18 cellular contexts compared by ENCODE assay signal in the genomic region with DNA sequence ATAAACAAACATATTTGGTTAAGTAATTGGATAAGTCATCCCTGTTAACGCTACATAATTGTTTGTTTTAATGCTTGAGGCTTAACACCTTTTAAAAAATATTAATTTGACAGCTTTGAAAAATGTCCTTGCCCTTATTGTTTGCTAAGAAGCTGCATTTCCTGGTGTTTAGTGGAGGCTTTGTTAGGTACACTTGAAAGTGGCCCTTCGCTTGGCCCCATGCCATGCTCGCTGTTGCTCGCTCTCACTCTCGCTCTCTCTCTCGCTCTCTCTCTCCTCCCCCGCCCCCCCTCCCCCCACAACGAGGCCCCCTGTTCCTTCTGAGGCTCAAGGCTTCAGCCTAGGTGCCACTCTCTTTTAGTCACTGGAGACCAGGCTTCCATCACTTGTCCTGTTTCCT.
DNase-seq lines count a peak whose midpoint lies in the region; ATAC-seq, FAIRE-seq and TF ChIP-seq lines count a peak whose summit lies in the region.
"Had no signal": no experiment of that assay in that cellular context is flagged by ENCODE, and none has a peak within 500 bp of the region (broad histone marks: within the 10 kb centered on the region; RNA-seq: fewer than 3 reads in every experiment).

No MANE protein-coding gene starts in this region.

- H4K20me1 ChIP-seq in astrocyte (ENCODE audit: insufficient read depth, low read length) = no peaks in the 10 kb centered on the region

- TF ChIP-seq CTCF in HEK293 (tag by site-specific recombination; IDR thresholded peaks at IDR 0.05) (no peak), astrocyte (IDR thresholded peaks at IDR 0.05; ENCODE audit: insufficient read depth, low read depth, low read length) (no peak)

- H3K27me3 ChIP-seq in astrocyte (ENCODE audit: insufficient read depth, low read length) = no peaks in the 10 kb centered on the region
- H3K27me3 ChIP-seq in neuron (ENCODE audit: insufficient read depth, low read length) = no peaks in the 10 kb centered on the region
- H3K27me3 ChIP-seq: BE2C, esophagus squamous epithelium, heart left ventricle, testis had no signal

- peaks cover 2% of the 10 kb centered on the region for H3K36me3 Mint-ChIP-seq in astrocyte (ENCODE audit: low read depth, unreplicated experiment)
- H3K36me3 Mint-ChIP-seq: activated CD4-positive, alpha-beta memory T cell treated with anti-CD3 and anti-CD28 coated beads for 36 hours; activated naive CD4-positive, alpha-beta T cell treated with anti-CD3 and anti-CD28 coated beads, Interleukin-2, amount 50 U/mL, for 72 hours; natural killer cell had no signal

- POLR2A ChIA-PET in HEK293 (lab: Yijun Ruan, JAX) = no interaction called here

- H3K4me1 ChIP-seq in HEK293 (ENCODE audit: control insufficient read depth, insufficient read depth, low read length) (0 out of 2 replicates have a peak, but pooled peaks cover 5% of the 10 kb centered on the region), astrocyte (ENCODE audit: insufficient read depth, low read length) (peaks cover 11% of the 10 kb centered on the region), neuron (ENCODE audit: insufficient read depth, low read length) (peaks cover 14% of the 10 kb centered on the region)
- H3K4me1 ChIP-seq: BE2C, testis had no signal

- H3K9me3 Mint-ChIP-seq in astrocyte (ENCODE audit: unreplicated experiment) = no peaks in the 10 kb centered on the region
- H3K9me3 Mint-ChIP-seq: activated CD4-positive, alpha-beta memory T cell treated with anti-CD3 and anti-CD28 coated beads for 36 hours; activated naive CD4-positive, alpha-beta T cell treated with anti-CD3 and anti-CD28 coated beads, Interleukin-2, amount 50 U/mL, for 72 hours; natural killer cell had no signal

- H3K4me2 ChIP-seq in astrocyte (ENCODE audit: low read length) = no peak overlapping the region

- ATAC-seq in GM19351 (IDR thresholded peaks at IDR 0.05; ENCODE audit: unreplicated experiment) = no peak
- ATAC-seq: activated naive CD4-positive, alpha-beta T cell treated with anti-CD3 and anti-CD28 coated beads, Interleukin-2, amount 50 U/mL, for 72 hours; natural killer cell; T-helper 17 cell had no signal

- H3K9ac ChIP-seq in astrocyte (ENCODE audit: low read length) = peak overlapping the region; percentile 30

- H3K9me3 ChIP-seq in HEK293 (ENCODE audit: control insufficient read depth, insufficient read depth, low read depth, low read length) = no peaks in the 10 kb centered on the region
- no peaks in the 10 kb centered on the region for H3K9me3 ChIP-seq in astrocyte (ENCODE audit: insufficient read depth, low read depth, low read length)
- H3K9me3 ChIP-seq in neuron (ENCODE audit: low read length) = no peaks in the 10 kb centered on the region
- H3K9me3 ChIP-seq: BE2C, esophagus squamous epithelium, heart left ventricle, spleen, testis had no signal

- H3K36me3 ChIP-seq in HEK293 (ENCODE audit: control insufficient read depth in 2 of 2, insufficient read depth in 1 of 2, low read length in 2 of 2) (no peaks in the 10 kb centered on the region; a peak in 1 of 3 replicates), astrocyte (ENCODE audit: insufficient read depth, low read length) (no peaks in the 10 kb centered on the region), neuron (ENCODE audit: insufficient read depth, low read length) (peaks cover 5% of the 10 kb centered on the region)
- H3K36me3 ChIP-seq: BE2C, esophagus squamous epithelium, spleen, WERI-Rb-1 had no signal

- H3K4me3 ChIP-seq in HEK293 (ENCODE audit: low read depth, low read length) (no peak overlapping the region), astrocyte (ENCODE audit: insufficient read depth, low read depth, low read length) (no peak overlapping the region), neuron (ENCODE audit: low read length) (no peak overlapping the region)
- H3K4me3 ChIP-seq: esophagus squamous epithelium, heart left ventricle, spleen, testis had no signal

- H3K4me3 Mint-ChIP-seq in astrocyte (ENCODE audit: unreplicated experiment) = no peak overlapping the region
- H3K4me3 Mint-ChIP-seq: activated CD4-positive, alpha-beta memory T cell treated with anti-CD3 and anti-CD28 coated beads for 36 hours; natural killer cell; T-helper 17 cell had no signal

- DNase-seq in NCI-H146 treated with DMSO at 0.1 percent for 48 hours (lab: John Stamatoyannopoulos, UW; ENCODE audit: unreplicated experiment) = peak; percentile 17
- DNase-seq in astrocyte (ENCODE audit: low read depth) = no peak
- DNase-seq in G401 (ENCODE audit: low spot score) = no peak
- no peak for DNase-seq in foreskin melanocyte
- DNase-seq: activated CD4-positive, alpha-beta memory T cell treated with anti-CD3 and anti-CD28 coated beads for 36 hours; activated T-cell treated with anti-CD3 and anti-CD28 coated beads, Interleukin-2, amount 50 U/mL, for 1 hour; esophagus squamous epithelium; heart left ventricle; natural killer cell; spleen; T-helper 17 cell; testis had no signal

- H3K27ac ChIP-seq in HEK293 (ENCODE audit: extremely low read depth, low read depth, low read length) = no peak overlapping the region
- H3K27ac ChIP-seq in astrocyte (ENCODE audit: low read depth, low read length) = no peak overlapping the region
- H3K27ac ChIP-seq: heart left ventricle, spleen, testis, WERI-Rb-1 had no signal

- H2AFZ ChIP-seq in astrocyte (ENCODE audit: low read depth, low read length) = no peak overlapping the region
- H2AFZ ChIP-seq in neuron (ENCODE audit: low read depth, low read length) = peak overlapping the region; percentile 55

- CTCF ChIA-PET in HEK293 (lab: Yijun Ruan, JAX) = no interaction called here

- FAIRE-seq in astrocyte (lab: Jason Lieb, UNC) = no peak

- H3K4me1 Mint-ChIP-seq in astrocyte (ENCODE audit: low read depth, unreplicated experiment) = peaks cover 14% of the 10 kb centered on the region
- H3K4me1 Mint-ChIP-seq: natural killer cell, T-helper 17 cell had no signal

- no peaks in the 10 kb centered on the region for H3K79me2 ChIP-seq in astrocyte (ENCODE audit: insufficient read depth, low read length)

- in situ Hi-C loops in G401 (cut with HindIII; ENCODE audit: low sequenced_read_pairs) = no loop called here

- H3K27ac Mint-ChIP-seq in astrocyte (ENCODE audit: unreplicated experiment) = peak overlapping the region; percentile 53
- H3K27ac Mint-ChIP-seq: activated CD4-positive, alpha-beta memory T cell treated with anti-CD3 and anti-CD28 coated beads for 36 hours; activated naive CD4-positive, alpha-beta T cell treated with anti-CD3 and anti-CD28 coated beads, Interleukin-2, amount 50 U/mL, for 72 hours; natural killer cell; T-helper 17 cell had no signal

- H3K27me3 Mint-ChIP-seq in astrocyte (ENCODE audit: low read depth, unreplicated experiment) = peaks cover 3% of the 10 kb centered on the region
- H3K27me3 Mint-ChIP-seq: activated CD4-positive, alpha-beta memory T cell treated with anti-CD3 and anti-CD28 coated beads for 36 hours had no signal

TF ChIP-seq in HEK293, 187 proteins besides CTCF, POLR2A, EP300 and RAD21:
- TF ChIP-seq, protein P1, sequence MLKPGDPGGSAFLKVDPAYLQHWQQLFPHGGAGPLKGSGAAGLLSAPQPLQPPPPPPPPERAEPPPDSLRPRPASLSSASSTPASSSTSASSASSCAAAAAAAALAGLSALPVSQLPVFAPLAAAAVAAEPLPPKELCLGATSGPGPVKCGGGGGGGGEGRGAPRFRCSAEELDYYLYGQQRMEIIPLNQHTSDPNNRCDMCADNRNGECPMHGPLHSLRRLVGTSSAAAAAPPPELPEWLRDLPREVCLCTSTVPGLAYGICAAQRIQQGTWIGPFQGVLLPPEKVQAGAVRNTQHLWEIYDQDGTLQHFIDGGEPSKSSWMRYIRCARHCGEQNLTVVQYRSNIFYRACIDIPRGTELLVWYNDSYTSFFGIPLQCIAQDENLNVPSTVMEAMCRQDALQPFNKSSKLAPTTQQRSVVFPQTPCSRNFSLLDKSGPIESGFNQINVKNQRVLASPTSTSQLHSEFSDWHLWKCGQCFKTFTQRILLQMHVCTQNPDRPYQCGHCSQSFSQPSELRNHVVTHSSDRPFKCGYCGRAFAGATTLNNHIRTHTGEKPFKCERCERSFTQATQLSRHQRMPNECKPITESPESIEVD (tag by site-specific recombination; IDR thresholded peaks at IDR 0.05) = peak; percentile 33; the same call in 1 of the 2 replicates
- TF ChIP-seq, protein P2, sequence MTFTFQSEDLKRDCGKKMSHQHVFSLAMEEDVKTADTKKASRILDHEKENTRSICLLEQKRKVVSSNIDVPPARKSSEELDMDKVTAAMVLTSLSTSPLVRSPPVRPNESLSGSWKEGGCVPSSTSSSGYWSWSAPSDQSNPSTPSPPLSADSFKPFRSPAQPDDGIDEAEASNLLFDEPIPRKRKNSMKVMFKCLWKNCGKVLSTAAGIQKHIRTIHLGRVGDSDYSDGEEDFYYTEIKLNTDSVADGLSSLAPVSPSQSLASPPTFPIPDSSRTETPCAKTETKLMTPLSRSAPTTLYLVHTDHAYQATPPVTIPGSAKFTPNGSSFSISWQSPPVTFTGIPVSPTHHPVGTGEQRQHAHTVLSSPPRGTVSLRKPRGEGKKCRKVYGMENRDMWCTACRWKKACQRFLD (tag by site-specific recombination; IDR thresholded peaks at IDR 0.05) = no peak
